In genomic region chr1:228109073-228109961, GRCh38 we compare ENCODE assay signal across 8 cellular contexts.
DNase-seq lines count a peak whose midpoint lies in the region; ATAC-seq and TF ChIP-seq lines count a peak whose summit lies in the region.

TSS of gene MRPL55 (minus strand) at chr1:228109299. CDS start at chr1:228108260, 1,039 bp downstream.

- TF ChIP-seq CTCF in AG09309 (IDR thresholded peaks at IDR 0.05; ENCODE audit: control insufficient read depth, insufficient read depth, low read depth, low read length, missing control alignments) = peak; percentile 17

- ATAC-seq in GM19025 (IDR thresholded peaks at IDR 0.05; ENCODE audit: low read depth, unreplicated experiment) (peak; percentile 87), HG03342 (IDR thresholded peaks at IDR 0.05; ENCODE audit: unreplicated experiment) (peak; percentile 83)

- peak; percentile 74 for DNase-seq in AG09309 (ENCODE audit: low read depth)
- peak; percentile 88 for DNase-seq in NCI-H345 treated with DMSO at 0.1 percent for 48 hours (lab: John Stamatoyannopoulos, UW; ENCODE audit: unreplicated experiment)
- peak; percentile 96 to 99 (median 98) for DNase-seq in activated CD4-positive, CD25-positive, alpha-beta regulatory T cell (lab: John Stamatoyannopoulos, UW)
- DNase-seq in central memory CD4-positive, alpha-beta T cell = peak; percentile 98
- peak; percentile 96 for DNase-seq in iris pigment epithelial cell (ENCODE audit: low read depth)
- DNase-seq in stimulated activated CD4-positive, alpha-beta T cell treated with anti-CD3 and anti-CD28 coated beads, Interleukin-12 subunit alpha, Interleukin-12 subunit beta, amount 100 ng/mL, for 4 hours = peak; percentile 98

- H3K4me3 ChIP-seq in AG09309 (ENCODE audit: control insufficient read depth, low read depth, low read length) = peak within 1 kb of the TSS; percentile 77

Comparison
In these comparisons a context has a peak if more than half of its experiments do, and no peak if none do; other contexts are left out.
1. Peak in every context shown above with its lines: DNase-seq, ATAC-seq and H3K4me3 ChIP-seq.